Comparison of ENCODE assay signal across 22 cellular contexts in genomic region chr1:1440262-1440772, GRCh38. TPM values are rescaled to one million over a fixed set of nuclear protein-coding genes. Genes with fewer than 3 reads are reported as not detected.
DNase-seq lines count a peak whose midpoint lies in the region; ATAC-seq and TF ChIP-seq lines count a peak whose summit lies in the region.
"Had no signal": no experiment of that assay in that cellular context is flagged by ENCODE, and none has a peak within 500 bp of the region (broad histone marks: within the 10 kb centered on the region; RNA-seq: fewer than 3 reads in every experiment).

No MANE protein-coding gene starts in this region.

- no peaks in the 10 kb centered on the region for H3F3A ChIP-seq in SK-N-SH (replicated peaks; ENCODE audit: insufficient read depth)

- no peak overlapping the region for H3K27ac ChIP-seq in SK-N-SH (ENCODE audit: low read depth in 2 of 2, low read length in 1 of 2)
- H3K27ac ChIP-seq in tibial nerve = peak overlapping the region in 3 of 4 donors; percentile 30 to 75 (median 54)
- H3K27ac ChIP-seq: 22Rv1, cardiac muscle cell had no signal

- no peak for TF ChIP-seq POLR2A in tibial nerve (IDR thresholded peaks at IDR 0.05)

- TF ChIP-seq EP300 in SK-N-SH (IDR thresholded peaks at IDR 0.05; ENCODE audit: borderline replicate concordance in 1 of 2, low read depth in 1 of 2, low read length in 1 of 2) (no peak), tibial nerve (IDR thresholded peaks at IDR 0.05) (no peak)

- CTCF ChIA-PET in SK-N-SH (lab: Yijun Ruan, JAX) = interaction anchor here (1.0 to 2.6 kb wide), 3 partner anchors 9 to 65 kb away, joined by 4 to 8 read pairs (median 6); no protein-coding TSS in a partner anchor
- CTCF ChIA-PET in WTC11 (lab: Charles Lee) = interaction anchor here (0.7 to 1.9 kb wide), 9 partner anchors 10 to 93 kb away, joined by 3 to 11 read pairs (median 5); partner anchors contain the start of genes CCNL2 and MRPL20

- H3K27me3 Mint-ChIP-seq in WTC11 (ENCODE audit: low read depth) = peaks cover 4% of the 10 kb centered on the region
- H3K27me3 Mint-ChIP-seq in mesothelial cell of epicardium (ENCODE audit: low read depth) = no peaks in the 10 kb centered on the region
- H3K27me3 Mint-ChIP-seq in activated T-cell treated with anti-CD3 and anti-CD28 coated beads, Interleukin-2, amount 50 U/mL, for 72 hours (ENCODE audit: low read depth) = peaks cover 5% of the 10 kb centered on the region

- H3K9ac ChIP-seq in SK-N-SH = no peak overlapping the region

- H2AFZ ChIP-seq in SK-N-SH (ENCODE audit: low read depth) = no peak overlapping the region

- H3K79me2 ChIP-seq in SK-N-SH (ENCODE audit: insufficient read depth) = no peaks in the 10 kb centered on the region

- ATAC-seq in SK-N-SH treated with all-trans-retinoic acid at 6 μM for 48 hours (no peak), WTC11 (no peak), GM19452 (IDR thresholded peaks at IDR 0.05; ENCODE audit: unreplicated experiment) (no peak)
- no peak for ATAC-seq in activated T-cell treated with anti-CD3 and anti-CD28 coated beads, Interleukin-2, amount 50 U/mL, for 72 hours (replicated peaks in 1 of 2)

- H4K20me1 ChIP-seq in SK-N-SH (ENCODE audit: insufficient read depth) = no peaks in the 10 kb centered on the region

- peak; percentile 27 for DNase-seq in SK-N-SH
- DNase-seq in WTC11 (ENCODE audit: low spot score) = no peak
- DNase-seq in mesothelial cell of epicardium (ENCODE audit: low spot score in 2 of 2, unreplicated experiment in 2 of 2) = no peak
- DNase-seq in tibial nerve (ENCODE audit: low spot score in 2 of 2) = no peak
- DNase-seq in activated T-cell treated with anti-CD3 and anti-CD28 coated beads, Interleukin-2, amount 50 U/mL, for 72 hours = no peak
- no peak for DNase-seq in NK-92 (lab: John Stamatoyannopoulos, UW; ENCODE audit: unreplicated experiment)
- DNase-seq: COR-L47; stimulated activated naive B cell treated with anti-CD40 and anti-IgM and Interleukin-4, amounts not matched to agents 10 μg/mL and 1 μg/mL and 100 μg/mL, for 72 hours; T1000 had no signal

- POLR2A ChIA-PET in SK-N-SH (lab: Yijun Ruan, JAX) = no interaction called here
- POLR2A ChIA-PET in WTC11 (lab: Charles Lee) = interaction anchor here (1.1 kb wide), 1 partner anchor 8 kb away, joined by 5 read pairs; no protein-coding TSS in a partner anchor

- H3K4me1 ChIP-seq in SK-N-SH (ENCODE audit: control insufficient read depth in 1 of 2, insufficient read depth in 2 of 2, low read depth in 1 of 2, low read length in 1 of 2) = peaks cover 0 to 8% of the 10 kb centered on the region in 2 experiments; a peak in 1 of 4 replicates
- peaks cover 0 to 62% (median 39%) of the 10 kb centered on the region in 4 donors for H3K4me1 ChIP-seq in tibial nerve

- H3K36me3 ChIP-seq in SK-N-SH (replicated peaks in 1 of 2; ENCODE audit: control insufficient read depth in 1 of 2, insufficient read depth in 2 of 2, low read length in 1 of 2) (no peaks in the 10 kb centered on the region), tibial nerve (peaks cover 0 to 18% (median 0%) of the 10 kb centered on the region in 3 donors)
- H3K36me3 ChIP-seq: cardiac muscle cell, heart left ventricle, prostate gland had no signal

- no peak for TF ChIP-seq RAD21 in SK-N-SH (IDR thresholded peaks at IDR 0.05; ENCODE audit: low read length)

- H3K27me3 ChIP-seq in SK-N-SH (ENCODE audit: insufficient read depth) (no peaks in the 10 kb centered on the region), tibial nerve (peaks cover 0 to 6% of the 10 kb centered on the region in 2 donors)

- H3K9me2 ChIP-seq in SK-N-SH = no peaks in the 10 kb centered on the region

- no peaks in the 10 kb centered on the region for H3K9me3 ChIP-seq in SK-N-SH
- H3K9me3 ChIP-seq in tibial nerve = no peaks in the 10 kb centered on the region
- H3K9me3 ChIP-seq: heart left ventricle, prostate gland had no signal

- H3K4me3 Mint-ChIP-seq in WTC11 (no peak overlapping the region), mesothelial cell of epicardium (no peak overlapping the region)
- no peak overlapping the region for H3K4me3 Mint-ChIP-seq in activated T-cell treated with anti-CD3 and anti-CD28 coated beads, Interleukin-2, amount 50 U/mL, for 72 hours
- H3K4me3 Mint-ChIP-seq: activated CD8-positive, alpha-beta T cell treated with anti-CD3 and anti-CD28 coated beads, Interleukin-2, amount 10 ng/mL, durations not matched to agents 7 days and 5 days; activated naive CD4-positive, alpha-beta T cell treated with anti-CD3 and anti-CD28 coated beads for 36 hours; nephron progenitor cell had no signal

- H3K36me3 Mint-ChIP-seq in WTC11 (no peaks in the 10 kb centered on the region), mesothelial cell of epicardium (peaks cover 4% of the 10 kb centered on the region)
- H3K36me3 Mint-ChIP-seq in activated T-cell treated with anti-CD3 and anti-CD28 coated beads, Interleukin-2, amount 50 U/mL, for 72 hours (ENCODE audit: insufficient read depth in 2 of 2) = no peaks in the 10 kb centered on the region
- H3K36me3 Mint-ChIP-seq: stimulated activated naive B cell treated with anti-CD40 and anti-IgM and Interleukin-4, amounts not matched to agents 10 μg/mL and 1 μg/mL and 100 μg/mL, for 72 hours had no signal

- H3K27ac Mint-ChIP-seq in WTC11 (peak overlapping the region; percentile 41; the same call in 1 of the 2 replicates), mesothelial cell of epicardium (peak overlapping the region; percentile 87)
- no peak overlapping the region for H3K27ac Mint-ChIP-seq in activated T-cell treated with anti-CD3 and anti-CD28 coated beads, Interleukin-2, amount 50 U/mL, for 72 hours
- H3K27ac Mint-ChIP-seq: activated CD8-positive, alpha-beta T cell treated with anti-CD3 and anti-CD28 coated beads, Interleukin-2, amount 10 ng/mL, durations not matched to agents 7 days and 5 days; activated naive CD4-positive, alpha-beta T cell treated with anti-CD3 and anti-CD28 coated beads for 36 hours; nephron progenitor cell; stimulated activated naive B cell treated with anti-CD40 and anti-IgM and Interleukin-4, amounts not matched to agents 10 μg/mL and 1 μg/mL and 100 μg/mL, for 72 hours had no signal

- H3K9me3 Mint-ChIP-seq in WTC11 (no peaks in the 10 kb centered on the region), mesothelial cell of epicardium (no peaks in the 10 kb centered on the region)
- H3K9me3 Mint-ChIP-seq in activated T-cell treated with anti-CD3 and anti-CD28 coated beads, Interleukin-2, amount 50 U/mL, for 72 hours = no peaks in the 10 kb centered on the region
- H3K9me3 Mint-ChIP-seq: activated naive CD4-positive, alpha-beta T cell treated with anti-CD3 and anti-CD28 coated beads for 36 hours; nephron progenitor cell; stimulated activated naive B cell treated with anti-CD40 and anti-IgM and Interleukin-4, amounts not matched to agents 10 μg/mL and 1 μg/mL and 100 μg/mL, for 72 hours had no signal

- H3K4me1 Mint-ChIP-seq in WTC11 = peaks cover 6% of the 10 kb centered on the region; the same call in 1 of the 2 replicates
- peaks cover 16% of the 10 kb centered on the region for H3K4me1 Mint-ChIP-seq in mesothelial cell of epicardium
- peaks cover 6% of the 10 kb centered on the region for H3K4me1 Mint-ChIP-seq in activated T-cell treated with anti-CD3 and anti-CD28 coated beads, Interleukin-2, amount 50 U/mL, for 72 hours (ENCODE audit: low read depth)

- H3K4me3 ChIP-seq in SK-N-SH (ENCODE audit: low read depth in 2 of 2, low read length in 1 of 2) = no peak overlapping the region
- H3K4me3 ChIP-seq in tibial nerve = no peak overlapping the region
- H3K4me3 ChIP-seq: cardiac muscle cell, heart left ventricle, prostate gland, smooth muscle cell had no signal

- H3K4me2 ChIP-seq in SK-N-SH = no peak overlapping the region
- H3K4me2 ChIP-seq: smooth muscle cell had no signal

- TF ChIP-seq CTCF in SK-N-SH (IDR thresholded peaks at IDR 0.05) (no peak), WTC11 (IDR thresholded peaks at IDR 0.05) (no peak), mesothelial cell of epicardium (IDR thresholded peaks at IDR 0.05; ENCODE audit: unreplicated experiment) (no peak), tibial nerve (IDR thresholded peaks at IDR 0.05) (no peak)

- 98% methylated on average over 9 of the region's 20 CpGs for WGBS in SK-N-SH (ENCODE audit: low lambda C conversion rate)
- WGBS in tibial nerve, 2 donors = 82 to 83% methylated on average over 13 to 20 of the region's 20 CpGs

RNA-seq across cellular contexts. Expression of gene VWA1, which starts 4.8 kb away (rescaled TPM):
- polyA plus RNA-seq in SK-N-SH (2012; rRNA removed) = 5.3 and 7.4 TPM in 2 replicates
- 3.2 and 5.0 TPM in 2 replicates for polyA plus RNA-seq in SK-N-SH (2012; cell fraction: cytosol; rRNA removed)
- polyA plus RNA-seq in SK-N-SH (2012; cell fraction: nucleus; rRNA removed) = 5.7 and 8.5 TPM in 2 replicates
- 28.3 to 35.5 TPM (median 28.3 TPM) in 3 replicates for total RNA-seq in WTC11 (2021)
- 57.0 to 59.1 TPM (median 57.7 TPM) in 3 replicates for total RNA-seq in mesothelial cell of epicardium
- 100 to 1,000 TPM; 142 to 261 (median 161) TPM for total RNA-seq in tibial nerve
- total RNA-seq in activated T-cell treated with anti-CD3 and anti-CD28 coated beads, Interleukin-2, amount 50 U/mL, for 72 hours = 1 to 10 TPM in 1 of 2 donors, under 1 TPM in 1; 0.94 to 1.4 TPM

RNA-seq across cellular contexts. Expression of gene ATAD3C, which starts 9.2 kb away (rescaled TPM):
- polyA plus RNA-seq in SK-N-SH (2012; rRNA removed) = 0.38 and 0.49 TPM in 2 replicates
- polyA plus RNA-seq in SK-N-SH (2012; cell fraction: cytosol; rRNA removed) = 0.22 and 0.27 TPM in 2 replicates
- polyA plus RNA-seq in SK-N-SH (2012; cell fraction: nucleus; rRNA removed) = 0.37 and 0.52 TPM in 2 replicates
- total RNA-seq in WTC11 (2021) (0.60 to 0.94 TPM (median 0.61 TPM) in 3 replicates), mesothelial cell of epicardium (2.2 to 3.9 TPM (median 2.9 TPM) in 3 replicates), tibial nerve (1 to 10 TPM in 3 of 4 donors, under 1 TPM in 1; 0.42 to 9.9 (median 3.2) TPM)
- 1 to 10 TPM; 2.8 to 3.7 TPM for total RNA-seq in activated T-cell treated with anti-CD3 and anti-CD28 coated beads, Interleukin-2, amount 50 U/mL, for 72 hours
- total RNA-seq: endothelial cell of umbilical vein, H4 had no signal

RNA-seq across cellular contexts. Expression of gene ANKRD65, which starts 19.2 kb away (rescaled TPM):
- 0.06 and 0.07 TPM in 2 replicates for polyA plus RNA-seq in SK-N-SH (2012; rRNA removed)
- 0.04 and 0.05 TPM in 2 replicates for polyA plus RNA-seq in SK-N-SH (2012; cell fraction: cytosol; rRNA removed)
- polyA plus RNA-seq in SK-N-SH (2012; cell fraction: nucleus; rRNA removed) = 0.43 and 0.46 TPM in 2 replicates
- total RNA-seq in WTC11 (2021) = 1.6 to 2.8 TPM (median 1.9 TPM) in 3 replicates
- total RNA-seq in mesothelial cell of epicardium = 10.9 to 12.3 TPM (median 11.3 TPM) in 3 replicates
- total RNA-seq in tibial nerve = 10 to 100 TPM; 13.8 to 32.6 (median 19.4) TPM
- total RNA-seq in activated T-cell treated with anti-CD3 and anti-CD28 coated beads, Interleukin-2, amount 50 U/mL, for 72 hours = under 1 TPM in 1 of 2 donors, not detected in 1; 0.17 TPM
- total RNA-seq: activated CD8-positive, alpha-beta T cell treated with anti-CD3 and anti-CD28 coated beads, Interleukin-2, amount 10 ng/mL, durations not matched to agents 7 days and 5 days; activated naive CD4-positive, alpha-beta T cell treated with anti-CD3 and anti-CD28 coated beads for 36 hours; Daoy; H4 had no signal

RNA-seq across cellular contexts. Expression of gene ATAD3B, which starts 31.2 kb away (rescaled TPM):
- 47.6 and 71.6 TPM in 2 replicates for polyA plus RNA-seq in SK-N-SH (2012; rRNA removed)
- 13.5 and 13.8 TPM in 2 replicates for polyA plus RNA-seq in SK-N-SH (2012; cell fraction: cytosol; rRNA removed)
- 255 and 261 TPM in 2 replicates for polyA plus RNA-seq in SK-N-SH (2012; cell fraction: nucleus; rRNA removed)
- total RNA-seq in WTC11 (2021) (47.9 to 63.6 TPM (median 48.5 TPM) in 3 replicates), mesothelial cell of epicardium (38.5 to 43.6 TPM (median 39.2 TPM) in 3 replicates), tibial nerve (10 to 100 TPM; 18.4 to 48.9 (median 22.5) TPM)
- 10 to 100 TPM; 20.6 to 25.3 TPM for total RNA-seq in activated T-cell treated with anti-CD3 and anti-CD28 coated beads, Interleukin-2, amount 50 U/mL, for 72 hours

RNA-seq across cellular contexts. Expression of gene MRPL20, which starts 33.2 kb away (rescaled TPM):
- 159 and 210 TPM in 2 replicates for polyA plus RNA-seq in SK-N-SH (2012; rRNA removed)
- 202 and 236 TPM in 2 replicates for polyA plus RNA-seq in SK-N-SH (2012; cell fraction: cytosol; rRNA removed)
- 104 and 133 TPM in 2 replicates for polyA plus RNA-seq in SK-N-SH (2012; cell fraction: nucleus; rRNA removed)
- total RNA-seq in WTC11 (2021) (126 to 156 TPM (median 134 TPM) in 3 replicates), mesothelial cell of epicardium (87.9 to 98.2 TPM (median 94.7 TPM) in 3 replicates), tibial nerve (100 to 1,000 TPM in 3 of 4 donors, 10 to 100 TPM in 1; 84.9 to 165 (median 139) TPM)
- total RNA-seq in activated T-cell treated with anti-CD3 and anti-CD28 coated beads, Interleukin-2, amount 50 U/mL, for 72 hours = 10 to 100 TPM; 74.9 to 77.5 TPM

Comparison
In these comparisons a context has a peak if more than half of its experiments do, and no peak if none do; other contexts are left out.
1. H3K27ac ChIP-seq: peak in tibial nerve (3 of 4); none in SK-N-SH (0 of 2).
2. RNA of gene VWA1, which starts 4.8 kb away (total RNA-seq): 142 to 261 TPM in tibial nerve, 57.0 to 59.1 TPM in mesothelial cell of epicardium and 28.3 to 35.5 TPM in WTC11; 0.94 to 1.4 TPM in activated T-cell treated with anti-CD3 and anti-CD28 coated beads, Interleukin-2, amount 50 U/mL, for 72 hours; every median in the first group is over 10 times any median in the second.